ENCODE assay signal across 23 cellular contexts in genomic region chr10:86234102-86234501, GRCh38.
"Had no signal": no experiment of that assay in that cellular context is flagged by ENCODE, and none has a peak within 500 bp of the region (broad histone marks: within the 10 kb centered on the region; RNA-seq: fewer than 3 reads in every experiment).

No MANE protein-coding gene starts in this region.

- ATAC-seq: activated CD8-positive, alpha-beta T cell treated with anti-CD3 and anti-CD28 coated beads for 36 hours; effector memory CD8-positive, alpha-beta T cell; left ventricle myocardium superior; naive thymus-derived CD8-positive, alpha-beta T cell; right cardiac atrium had no signal

- H3K27ac ChIP-seq: brain microvascular endothelial cell, epithelial cell of prostate, transverse colon, WERI-Rb-1 had no signal

- FAIRE-seq: small intestine had no signal

- DNase-seq: activated CD4-positive, alpha-beta T cell treated with anti-CD3 and anti-CD28 coated beads for 4 hours; activated CD8-positive, alpha-beta memory T cell treated with anti-CD3 and anti-CD28 coated beads, Interleukin-2, amount 50 U/mL, for 4 hours; activated CD8-positive, alpha-beta T cell treated with anti-CD3 and anti-CD28 coated beads for 36 hours; activated naive CD8-positive, alpha-beta T cell treated with anti-CD3 and anti-CD28 coated beads for 36 hours; amygdala; brain microvascular endothelial cell; cerebellar nuclear complex; effector memory CD8-positive, alpha-beta T cell; foreskin melanocyte; left ventricle myocardium superior; nucleus accumbens; right cardiac atrium; small intestine; stimulated activated CD4-positive, alpha-beta T cell treated with anti-CD3 and anti-CD28 coated beads, Interleukin-4, amount 100 ng/mL, for 4 hours; stimulated activated CD8-positive, alpha-beta memory T cell treated with anti-CD3 and anti-CD28 coated beads, Interleukin-4, amount 100 ng/mL, for 48 hours; stimulated activated naive CD4-positive, alpha-beta T cell treated with Interleukin-2 at 50 U/mL for 16 hours; substantia nigra; T1000; transverse colon; WERI-Rb-1 had no signal

- H3K4me3 ChIP-seq: transverse colon had no signal

- H3K9me3 ChIP-seq: transverse colon had no signal

- H3K36me3 ChIP-seq: brain microvascular endothelial cell, transverse colon, WERI-Rb-1 had no signal

- H3K9me3 Mint-ChIP-seq: effector memory CD8-positive, alpha-beta T cell had no signal

- H3K4me1 Mint-ChIP-seq: activated naive CD8-positive, alpha-beta T cell treated with anti-CD3 and anti-CD28 coated beads for 36 hours; memory B cell had no signal

- H3K27me3 ChIP-seq: brain microvascular endothelial cell, transverse colon had no signal

- H3K4me3 Mint-ChIP-seq: activated CD8-positive, alpha-beta T cell treated with anti-CD3 and anti-CD28 coated beads for 36 hours; activated naive CD8-positive, alpha-beta T cell treated with anti-CD3 and anti-CD28 coated beads for 36 hours; effector memory CD8-positive, alpha-beta T cell; memory B cell had no signal

- H3K27ac Mint-ChIP-seq: activated CD8-positive, alpha-beta T cell treated with anti-CD3 and anti-CD28 coated beads for 36 hours; activated naive CD8-positive, alpha-beta T cell treated with anti-CD3 and anti-CD28 coated beads for 36 hours; effector memory CD8-positive, alpha-beta T cell; memory B cell; naive thymus-derived CD8-positive, alpha-beta T cell had no signal

- H3K4me1 ChIP-seq: transverse colon had no signal

- H3K27me3 Mint-ChIP-seq: activated CD8-positive, alpha-beta T cell treated with anti-CD3 and anti-CD28 coated beads for 36 hours had no signal
